8 cellular contexts compared by ENCODE assay signal in the genomic region with DNA sequence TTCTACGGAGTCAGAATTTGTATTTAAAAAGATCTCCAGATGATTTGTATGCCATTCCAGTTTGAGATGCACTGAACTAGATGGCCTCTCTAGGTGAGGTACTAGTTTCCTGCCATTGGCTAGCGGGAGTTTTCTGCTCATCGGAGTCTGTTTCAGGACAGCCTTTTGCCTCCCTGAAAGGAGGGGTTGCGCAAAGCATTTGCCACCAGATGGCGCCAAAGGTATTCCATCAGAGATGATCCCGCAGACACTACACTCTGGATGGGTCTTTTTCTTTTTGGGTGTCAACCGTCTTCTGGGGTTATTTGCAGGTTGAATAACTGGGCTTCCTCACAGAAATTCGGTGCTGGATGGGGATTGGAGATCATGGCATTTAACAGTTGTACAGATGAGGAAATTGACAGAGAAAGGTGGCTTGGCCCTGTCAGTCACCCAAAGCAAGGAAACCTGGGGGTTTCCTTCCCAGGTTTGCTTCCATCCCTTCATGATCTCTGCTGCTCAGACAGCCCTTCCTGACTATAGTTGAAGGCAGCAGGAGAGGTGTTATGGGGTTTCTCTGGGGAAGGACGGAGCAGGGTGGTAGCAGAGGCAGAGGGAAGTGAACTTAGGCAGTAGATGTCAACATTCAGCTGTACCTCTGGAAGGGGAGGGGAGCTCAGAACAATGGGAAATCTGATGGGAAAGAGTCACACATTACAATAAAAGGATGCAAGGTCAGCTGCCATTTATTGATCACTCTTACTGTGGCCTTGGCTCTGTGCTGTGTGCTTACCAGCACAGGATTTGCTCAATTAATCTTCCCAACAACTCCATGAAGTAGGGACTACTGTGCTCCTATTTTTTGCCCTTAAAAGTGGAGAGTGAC.
DNase-seq lines count a peak whose midpoint lies in the region; ATAC-seq lines count a peak whose summit lies in the region.

No MANE protein-coding gene starts in this region.

- no peak overlapping the region for H2BK120ac ChIP-seq in mesendoderm (ENCODE audit: low read depth, low read length)

- ATAC-seq in HG03457 (IDR thresholded peaks at IDR 0.05; ENCODE audit: unreplicated experiment) = peak; percentile 76

- peak overlapping the region; percentile 79 for H3K56ac ChIP-seq in mesendoderm (ENCODE audit: low read length)

- no peak overlapping the region for H3K4ac ChIP-seq in mesendoderm (ENCODE audit: low read depth, low read length)

- H3K27ac ChIP-seq in mesendoderm (ENCODE audit: low read depth, low read length) = no peak overlapping the region

- peak overlapping the region; percentile 1 for H3K9ac ChIP-seq in mesendoderm (ENCODE audit: low read length)

- no peak overlapping the region for H2BK15ac ChIP-seq in mesendoderm (replicated peaks; ENCODE audit: low read depth)

- no CpG with 5 or more reads among the region's 9 CpGs for WGBS in mesendoderm (ENCODE audit: extremely low coverage, insufficient coverage, low lambda C conversion rate)

- H3K18ac ChIP-seq in mesendoderm (ENCODE audit: low read length) = no peak overlapping the region

- H2AK5ac ChIP-seq in mesendoderm (ENCODE audit: low read length) = no peak overlapping the region

- H3K79me2 ChIP-seq in mesendoderm (ENCODE audit: control insufficient read depth, insufficient read depth, low read length) = no peaks in the 10 kb centered on the region

- no peak overlapping the region for H4K8ac ChIP-seq in mesendoderm (ENCODE audit: low read depth, low read length)

- H3K23ac ChIP-seq in mesendoderm (ENCODE audit: low read length) = no peak overlapping the region

- no peaks in the 10 kb centered on the region for H3K36me3 ChIP-seq in mesendoderm (ENCODE audit: control insufficient read depth, insufficient read depth, low read length)

- H3K27me3 ChIP-seq in mesendoderm (ENCODE audit: insufficient read depth, low read length, poor library complexity) = no peaks in the 10 kb centered on the region

- peak; percentile 81 for DNase-seq in CD1c-positive myeloid dendritic cell (ENCODE audit: extremely low spot score)
- DNase-seq in GM19240 (ENCODE audit: insufficient read length, low spot score) = peak; percentile 71
- peak; percentile 88 for DNase-seq in NCI-H69 (lab: John Stamatoyannopoulos, UW)
- DNase-seq in activated CD4-positive, alpha-beta T cell treated with anti-CD3 and anti-CD28 coated beads, Interleukin-2, amount 50 U/mL, for 48 hours = peak; percentile 89 to 91
- DNase-seq in effector CD8-positive, alpha-beta T cell (lab: John Stamatoyannopoulos, UW) = peak; percentile 55
- DNase-seq in mesendoderm = peak; percentile 91
- DNase-seq in stimulated activated CD8-positive, alpha-beta memory T cell treated with anti-CD3 and anti-CD28 coated beads, Interleukin-2, amount 100 ng/mL, for 48 hours (ENCODE audit: low read depth in 2 of 2) = peak; percentile 69 to 76

- no peak overlapping the region for H3K4me2 ChIP-seq in mesendoderm (ENCODE audit: low read length)

- no peaks in the 10 kb centered on the region for H3K79me1 ChIP-seq in mesendoderm (ENCODE audit: low read length)

- H3K4me3 ChIP-seq in mesendoderm (ENCODE audit: low read length) = no peak overlapping the region

- H3K4me1 ChIP-seq in mesendoderm (ENCODE audit: control insufficient read depth, low read depth, low read length) = peaks cover 2% of the 10 kb centered on the region

- H2BK5ac ChIP-seq in mesendoderm (ENCODE audit: low read length) = peak overlapping the region; percentile 10

- no peak overlapping the region for H4K5ac ChIP-seq in mesendoderm (ENCODE audit: low read length)
